Comparison of ENCODE assay signal across 1 cellular context in the genomic region with DNA sequence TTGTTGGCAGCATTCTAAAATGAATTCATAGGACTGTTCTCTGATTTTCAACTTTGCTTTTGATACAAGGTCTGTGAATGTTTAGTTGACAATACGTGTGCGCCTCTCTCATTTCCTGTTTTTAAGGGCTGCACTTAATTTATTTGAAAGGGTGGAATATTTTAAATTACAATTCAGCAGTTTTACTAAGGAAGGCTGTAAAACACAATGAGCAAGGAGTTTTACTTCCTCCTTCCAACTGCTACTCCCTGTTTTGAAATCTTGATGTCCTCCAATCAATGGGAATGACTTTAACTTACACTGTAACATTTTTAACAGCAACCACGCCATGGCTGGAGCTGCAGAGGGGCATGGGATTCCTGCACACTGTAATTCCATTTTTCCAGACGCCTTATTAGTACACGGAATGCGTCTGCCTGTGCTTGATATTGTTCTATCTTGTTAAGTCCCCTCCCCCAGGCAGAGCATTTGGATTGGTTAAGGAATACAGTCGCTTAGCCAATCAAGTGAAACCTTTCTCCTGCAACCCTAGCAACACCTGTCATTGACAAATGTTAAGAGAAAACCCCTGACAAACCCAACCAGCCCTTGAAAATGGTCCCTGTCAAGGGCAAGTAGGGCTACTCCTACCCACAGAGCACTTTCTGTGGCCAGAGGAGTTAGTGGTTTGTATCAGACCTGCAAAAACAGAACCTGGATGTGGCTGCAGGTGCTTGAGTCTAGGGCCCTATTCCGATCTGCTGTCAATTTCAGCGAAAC.
A peak's percentile ranks its signal among the peaks of the same experiment; 100 is the strongest.
TF ChIP-seq lines count a peak whose summit lies in the region.

No MANE protein-coding gene starts in this region.

TF ChIP-seq in GM12878, 131 proteins besides CTCF, POLR2A, EP300 and RAD21 (continues in another document):
- TF ChIP-seq, protein P1, sequence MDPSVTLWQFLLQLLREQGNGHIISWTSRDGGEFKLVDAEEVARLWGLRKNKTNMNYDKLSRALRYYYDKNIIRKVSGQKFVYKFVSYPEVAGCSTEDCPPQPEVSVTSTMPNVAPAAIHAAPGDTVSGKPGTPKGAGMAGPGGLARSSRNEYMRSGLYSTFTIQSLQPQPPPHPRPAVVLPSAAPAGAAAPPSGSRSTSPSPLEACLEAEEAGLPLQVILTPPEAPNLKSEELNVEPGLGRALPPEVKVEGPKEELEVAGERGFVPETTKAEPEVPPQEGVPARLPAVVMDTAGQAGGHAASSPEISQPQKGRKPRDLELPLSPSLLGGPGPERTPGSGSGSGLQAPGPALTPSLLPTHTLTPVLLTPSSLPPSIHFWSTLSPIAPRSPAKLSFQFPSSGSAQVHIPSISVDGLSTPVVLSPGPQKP (IDR thresholded peaks at IDR 0.05; ENCODE audit: low read depth, low read length), result no peak
- TF ChIP-seq, protein P2, sequence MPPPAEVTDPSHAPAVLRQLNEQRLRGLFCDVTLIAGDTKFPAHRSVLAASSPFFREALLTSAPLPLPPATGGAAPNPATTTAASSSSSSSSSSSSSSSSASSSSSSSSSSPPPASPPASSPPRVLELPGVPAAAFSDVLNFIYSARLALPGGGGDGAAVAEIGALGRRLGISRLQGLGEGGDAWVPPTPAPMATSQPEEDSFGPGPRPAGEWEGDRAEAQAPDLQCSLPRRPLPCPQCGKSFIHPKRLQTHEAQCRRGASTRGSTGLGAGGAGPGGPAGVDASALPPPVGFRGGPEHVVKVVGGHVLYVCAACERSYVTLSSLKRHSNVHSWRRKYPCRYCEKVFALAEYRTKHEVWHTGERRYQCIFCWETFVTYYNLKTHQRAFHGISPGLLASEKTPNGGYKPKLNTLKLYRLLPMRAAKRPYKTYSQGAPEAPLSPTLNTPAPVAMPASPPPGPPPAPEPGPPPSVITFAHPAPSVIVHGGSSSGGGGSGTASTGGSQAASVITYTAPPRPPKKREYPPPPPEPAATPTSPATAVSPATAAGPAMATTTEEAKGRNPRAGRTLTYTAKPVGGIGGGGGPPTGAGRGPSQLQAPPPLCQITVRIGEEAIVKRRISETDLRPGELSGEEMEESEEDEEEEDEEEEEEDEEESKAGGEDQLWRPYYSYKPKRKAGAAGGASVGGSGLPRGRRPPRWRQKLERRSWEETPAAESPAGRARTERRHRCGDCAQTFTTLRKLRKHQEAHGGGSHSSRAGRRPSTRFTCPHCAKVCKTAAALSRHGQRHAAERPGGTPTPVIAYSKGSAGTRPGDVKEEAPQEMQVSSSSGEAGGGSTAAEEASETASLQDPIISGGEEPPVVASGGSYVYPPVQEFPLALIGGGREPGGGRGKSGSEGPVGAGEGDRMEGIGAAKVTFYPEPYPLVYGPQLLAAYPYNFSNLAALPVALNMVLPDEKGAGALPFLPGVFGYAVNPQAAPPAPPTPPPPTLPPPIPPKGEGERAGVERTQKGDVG (CRISPR knock-in tag; IDR thresholded peaks at IDR 0.05), result no peak
- TF ChIP-seq, protein P3, sequence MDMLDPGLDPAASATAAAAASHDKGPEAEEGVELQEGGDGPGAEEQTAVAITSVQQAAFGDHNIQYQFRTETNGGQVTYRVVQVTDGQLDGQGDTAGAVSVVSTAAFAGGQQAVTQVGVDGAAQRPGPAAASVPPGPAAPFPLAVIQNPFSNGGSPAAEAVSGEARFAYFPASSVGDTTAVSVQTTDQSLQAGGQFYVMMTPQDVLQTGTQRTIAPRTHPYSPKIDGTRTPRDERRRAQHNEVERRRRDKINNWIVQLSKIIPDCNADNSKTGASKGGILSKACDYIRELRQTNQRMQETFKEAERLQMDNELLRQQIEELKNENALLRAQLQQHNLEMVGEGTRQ (IDR thresholded peaks at IDR 0.05; ENCODE audit: borderline replicate concordance, low read depth, low read length), result no peak
- no peak for TF ChIP-seq CHD4 (IDR thresholded peaks at IDR 0.05)
- TF ChIP-seq NR2C2 (IDR thresholded peaks at IDR 0.05; ENCODE audit: borderline replicate concordance, control insufficient read depth, insufficient read length, low read depth), result no peak
- no peak for TF ChIP-seq HDAC6 (IDR thresholded peaks at IDR 0.05; ENCODE audit: unreplicated experiment)
- peak; percentile 94 for TF ChIP-seq TBL1XR1 (IDR thresholded peaks at IDR 0.05; ENCODE audit: low read depth, low read length)
- TF ChIP-seq, protein P4, sequence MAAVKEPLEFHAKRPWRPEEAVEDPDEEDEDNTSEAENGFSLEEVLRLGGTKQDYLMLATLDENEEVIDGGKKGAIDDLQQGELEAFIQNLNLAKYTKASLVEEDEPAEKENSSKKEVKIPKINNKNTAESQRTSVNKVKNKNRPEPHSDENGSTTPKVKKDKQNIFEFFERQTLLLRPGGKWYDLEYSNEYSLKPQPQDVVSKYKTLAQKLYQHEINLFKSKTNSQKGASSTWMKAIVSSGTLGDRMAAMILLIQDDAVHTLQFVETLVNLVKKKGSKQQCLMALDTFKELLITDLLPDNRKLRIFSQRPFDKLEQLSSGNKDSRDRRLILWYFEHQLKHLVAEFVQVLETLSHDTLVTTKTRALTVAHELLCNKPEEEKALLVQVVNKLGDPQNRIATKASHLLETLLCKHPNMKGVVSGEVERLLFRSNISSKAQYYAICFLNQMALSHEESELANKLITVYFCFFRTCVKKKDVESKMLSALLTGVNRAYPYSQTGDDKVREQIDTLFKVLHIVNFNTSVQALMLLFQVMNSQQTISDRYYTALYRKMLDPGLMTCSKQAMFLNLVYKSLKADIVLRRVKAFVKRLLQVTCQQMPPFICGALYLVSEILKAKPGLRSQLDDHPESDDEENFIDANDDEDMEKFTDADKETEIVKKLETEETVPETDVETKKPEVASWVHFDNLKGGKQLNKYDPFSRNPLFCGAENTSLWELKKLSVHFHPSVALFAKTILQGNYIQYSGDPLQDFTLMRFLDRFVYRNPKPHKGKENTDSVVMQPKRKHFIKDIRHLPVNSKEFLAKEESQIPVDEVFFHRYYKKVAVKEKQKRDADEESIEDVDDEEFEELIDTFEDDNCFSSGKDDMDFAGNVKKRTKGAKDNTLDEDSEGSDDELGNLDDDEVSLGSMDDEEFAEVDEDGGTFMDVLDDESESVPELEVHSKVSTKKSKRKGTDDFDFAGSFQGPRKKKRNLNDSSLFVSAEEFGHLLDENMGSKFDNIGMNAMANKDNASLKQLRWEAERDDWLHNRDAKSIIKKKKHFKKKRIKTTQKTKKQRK (IDR thresholded peaks at IDR 0.05; ENCODE audit: low read depth, low read length), result no peak
- TF ChIP-seq FOS (IDR thresholded peaks at IDR 0.05; ENCODE audit: borderline replicate concordance, extremely low read depth, insufficient read length), result peak; percentile 48
- peak; percentile 78 for TF ChIP-seq NR2F1 (conservative IDR thresholded peaks at IDR 0.05)
- peak; percentile 90 for TF ChIP-seq BCL11A (IDR thresholded peaks at IDR 0.05; ENCODE audit: low read depth, low read length)
- TF ChIP-seq IRF5 (IDR thresholded peaks at IDR 0.05; ENCODE audit: borderline replicate concordance), result no peak
- no peak for TF ChIP-seq SIN3A (IDR thresholded peaks at IDR 0.05; ENCODE audit: low read depth, low read length)
- no peak for TF ChIP-seq NRF1 (conservative IDR thresholded peaks at IDR 0.05; ENCODE audit: low read depth, low read length)
- peak; percentile 83 for TF ChIP-seq CREM (IDR thresholded peaks at IDR 0.05; ENCODE audit: low read depth)
- peak; percentile 85 for TF ChIP-seq MTA2 (IDR thresholded peaks at IDR 0.05; ENCODE audit: low read depth)
- peak; percentile 69 for TF ChIP-seq SPI1 (IDR thresholded peaks at IDR 0.05; ENCODE audit: borderline replicate concordance, insufficient read depth, low read depth, low read length)
- no peak for TF ChIP-seq SMAD1 (IDR thresholded peaks at IDR 0.05; ENCODE audit: low read depth, partially characterized antibody)
- TF ChIP-seq IRF3 (IDR thresholded peaks at IDR 0.05), result no peak
- TF ChIP-seq NR2C1 (IDR thresholded peaks at IDR 0.05), result no peak
- no peak; the same call in 1 of the 2 replicates for TF ChIP-seq NFYA (IDR thresholded peaks at IDR 0.05; ENCODE audit: borderline replicate concordance, low read depth, low read length)
- no peak for TF ChIP-seq CUX1 (IDR thresholded peaks at IDR 0.05; ENCODE audit: insufficient replicate concordance, low read depth, low read length)
- TF ChIP-seq NFXL1 (IDR thresholded peaks at IDR 0.05; ENCODE audit: borderline replicate concordance), result no peak
- TF ChIP-seq KAT2A (conservative IDR thresholded peaks at IDR 0.05; ENCODE audit: control insufficient read depth, low read depth, low read length), result no peak
- TF ChIP-seq ZZZ3 (IDR thresholded peaks at IDR 0.05; ENCODE audit: control insufficient read depth, insufficient read length, low read depth), result no peak
- TF ChIP-seq RB1 (IDR thresholded peaks at IDR 0.05; ENCODE audit: borderline replicate concordance), result no peak
- TF ChIP-seq JUND (IDR thresholded peaks at IDR 0.05; ENCODE audit: low read depth, low read length), result no peak
- no peak for TF ChIP-seq ATF3 (IDR thresholded peaks at IDR 0.05; ENCODE audit: borderline replicate concordance, extremely low read depth, low read depth, low read length)
- no peak for TF ChIP-seq MYC (IDR thresholded peaks at IDR 0.05; ENCODE audit: insufficient read depth, insufficient read length, insufficient replicate concordance, low read length, severe bottlenecking)
- TF ChIP-seq CBX3 (IDR thresholded peaks at IDR 0.05; ENCODE audit: borderline replicate concordance, low read depth), result no peak
- TF ChIP-seq CHD2 (IDR thresholded peaks at IDR 0.05; ENCODE audit: borderline replicate concordance, low read depth, low read length), result peak; percentile 69; the same call in 1 of the 2 replicates
- TF ChIP-seq KDM1A (IDR thresholded peaks at IDR 0.05; ENCODE audit: borderline replicate concordance), result no peak
- peak; percentile 84; the same call in 1 of the 2 replicates for TF ChIP-seq ZBED1 (IDR thresholded peaks at IDR 0.05; ENCODE audit: borderline replicate concordance)
- TF ChIP-seq ZNF207 (IDR thresholded peaks at IDR 0.05; ENCODE audit: borderline replicate concordance), result no peak
- no peak for TF ChIP-seq E2F8 (IDR thresholded peaks at IDR 0.05; ENCODE audit: low read depth, partially characterized antibody)
